ENCODE assay signal across 8 cellular contexts in the genomic region with DNA sequence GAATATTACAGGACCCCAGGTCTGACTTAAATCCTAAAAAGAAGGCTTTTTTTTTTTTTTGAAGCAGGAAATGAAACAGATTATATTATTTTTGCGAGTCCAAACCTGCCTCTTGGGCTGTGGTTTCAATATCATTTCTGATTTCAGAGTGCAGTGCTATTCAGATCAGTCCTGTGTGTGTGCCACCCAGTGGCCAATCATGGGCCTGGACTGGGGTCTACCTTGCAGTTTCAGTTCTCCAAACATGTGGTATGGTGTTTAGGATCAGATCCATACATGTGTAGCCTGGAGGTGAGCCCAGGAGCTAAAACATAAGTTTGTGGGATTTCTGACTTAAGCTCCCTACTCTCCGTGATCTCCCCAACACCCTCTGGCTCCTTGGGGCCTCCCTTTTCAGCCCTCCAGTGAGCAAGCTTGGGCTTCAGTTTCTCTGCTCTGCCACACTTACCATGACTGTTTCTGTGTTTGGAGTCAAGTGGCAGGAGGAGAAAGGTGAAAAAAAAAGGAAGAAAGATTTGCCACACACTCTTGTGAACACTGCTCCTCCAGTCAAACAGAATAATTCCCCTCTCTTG.
A peak's percentile ranks its signal among the peaks of the same experiment; 100 is the strongest.
DNase-seq lines count a peak whose midpoint lies in the region; ATAC-seq and TF ChIP-seq lines count a peak whose summit lies in the region.

No MANE protein-coding gene starts in this region.

- ATAC-seq in HG02938 (IDR thresholded peaks at IDR 0.05; ENCODE audit: unreplicated experiment) = peak; percentile 72
- ATAC-seq in SK-N-SH treated with all-trans-retinoic acid at 6 μM for 48 hours = peak; percentile 93
- ATAC-seq in GM21717 (IDR thresholded peaks at IDR 0.05; ENCODE audit: unreplicated experiment) = no peak

- DNase-seq in islet precursor cell (peak; percentile 54), medulla oblongata (ENCODE audit: extremely low spot score) (no peak), hypothalamus (lab: John Stamatoyannopoulos, UW) (no peak), NCI-H128 (lab: John Stamatoyannopoulos, UW; ENCODE audit: unreplicated experiment) (no peak)

- TF ChIP-seq CTCF in GM12874 (IDR thresholded peaks at IDR 0.05; ENCODE audit: insufficient read depth, low read depth, low read length) = peak; percentile 26; the same call in 1 of the 2 replicates

TF ChIP-seq in SK-N-SH treated with all-trans-retinoic acid at 6 μM for 48 hours, 23 proteins besides CTCF, POLR2A, EP300 and RAD21:
- TF ChIP-seq, protein P1, sequence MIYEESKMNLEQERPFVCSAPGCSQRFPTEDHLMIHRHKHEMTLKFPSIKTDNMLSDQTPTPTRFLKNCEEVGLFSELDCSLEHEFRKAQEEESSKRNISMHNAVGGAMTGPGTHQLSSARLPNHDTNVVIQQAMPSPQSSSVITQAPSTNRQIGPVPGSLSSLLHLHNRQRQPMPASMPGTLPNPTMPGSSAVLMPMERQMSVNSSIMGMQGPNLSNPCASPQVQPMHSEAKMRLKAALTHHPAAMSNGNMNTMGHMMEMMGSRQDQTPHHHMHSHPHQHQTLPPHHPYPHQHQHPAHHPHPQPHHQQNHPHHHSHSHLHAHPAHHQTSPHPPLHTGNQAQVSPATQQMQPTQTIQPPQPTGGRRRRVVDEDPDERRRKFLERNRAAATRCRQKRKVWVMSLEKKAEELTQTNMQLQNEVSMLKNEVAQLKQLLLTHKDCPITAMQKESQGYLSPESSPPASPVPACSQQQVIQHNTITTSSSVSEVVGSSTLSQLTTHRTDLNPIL (CRISPR knock-in tag; IDR thresholded peaks at IDR 0.05; ENCODE audit: low read depth) = no peak
- TF ChIP-seq PPARA (CRISPR knock-in tag; IDR thresholded peaks at IDR 0.05; ENCODE audit: borderline replicate concordance) (no peak), BACH2 (CRISPR knock-in tag; IDR thresholded peaks at IDR 0.05; ENCODE audit: borderline replicate concordance) (no peak), ZC3H10 (CRISPR knock-in tag; IDR thresholded peaks at IDR 0.05) (no peak), ZNF70 (CRISPR knock-in tag; IDR thresholded peaks at IDR 0.05) (no peak), ZNF565 (CRISPR knock-in tag; conservative IDR thresholded peaks at IDR 0.05; ENCODE audit: low read depth) (no peak), SNAI2 (CRISPR knock-in tag; IDR thresholded peaks at IDR 0.05) (no peak), RARB (CRISPR knock-in tag; IDR thresholded peaks at IDR 0.05) (no peak), POU6F1 (CRISPR knock-in tag; IDR thresholded peaks at IDR 0.05; ENCODE audit: borderline replicate concordance, low read depth) (no peak), ESRRG (CRISPR knock-in tag; IDR thresholded peaks at IDR 0.05) (no peak), ZFP3 (CRISPR knock-in tag; IDR thresholded peaks at IDR 0.05) (no peak), CSDC2 (CRISPR knock-in tag; IDR thresholded peaks at IDR 0.05) (no peak), ZFP30 (CRISPR knock-in tag; IDR thresholded peaks at IDR 0.05) (no peak), ARNTL (CRISPR knock-in tag; IDR thresholded peaks at IDR 0.05; ENCODE audit: borderline replicate concordance, low read depth) (no peak), ZNF8 (CRISPR knock-in tag; IDR thresholded peaks at IDR 0.05) (no peak), TSHZ2 (CRISPR knock-in tag; IDR thresholded peaks at IDR 0.05) (no peak), TCF4 (CRISPR knock-in tag; IDR thresholded peaks at IDR 0.05; ENCODE audit: borderline replicate concordance) (no peak), TOX (CRISPR knock-in tag; IDR thresholded peaks at IDR 0.05; ENCODE audit: borderline replicate concordance) (no peak), ISL1 (CRISPR knock-in tag; IDR thresholded peaks at IDR 0.05) (no peak)
TF ChIP-seq in SK-N-SH treated with all-trans-retinoic acid at 6 μM for 48 hours: peak in this region for 0.
